13 cellular contexts compared by ENCODE assay signal in the genomic region with DNA sequence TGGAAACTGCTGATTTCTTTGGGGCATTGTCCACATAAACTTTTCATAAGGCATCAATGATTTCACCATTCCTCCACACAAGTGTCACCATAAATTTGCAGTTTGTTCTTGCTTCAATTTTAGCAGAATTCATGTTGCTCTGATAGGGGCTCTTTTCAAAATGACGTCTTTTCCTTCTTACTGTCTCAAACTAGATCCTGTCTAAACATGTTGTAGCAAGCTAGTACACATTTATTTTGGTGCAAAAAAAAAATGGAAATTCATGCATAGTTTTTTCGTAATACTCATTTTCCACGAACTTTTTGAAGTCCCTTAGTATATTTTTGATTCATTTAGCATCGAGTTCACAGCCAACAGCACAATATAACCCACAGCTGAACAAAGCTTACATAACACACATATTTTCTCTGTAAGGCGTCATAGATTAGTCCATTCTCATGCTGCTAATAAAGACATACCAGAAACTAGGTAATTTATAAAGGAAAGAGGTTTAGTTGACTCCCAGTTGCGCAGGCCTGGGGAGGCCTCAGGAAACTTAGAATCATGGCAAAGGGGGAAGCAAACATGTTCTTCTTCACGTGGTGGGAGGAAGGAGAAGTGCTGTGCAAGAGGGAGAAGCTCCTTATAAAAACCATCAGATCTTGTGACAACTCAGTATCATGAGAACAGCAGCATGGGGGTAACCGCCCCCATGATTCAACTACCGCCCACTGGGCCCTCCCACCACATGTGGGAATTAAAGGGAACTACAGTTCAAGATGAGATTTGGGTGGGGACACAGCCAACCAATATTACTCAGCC.
A peak's percentile ranks its signal among the peaks of the same experiment; 100 is the strongest.
DNase-seq lines count a peak whose midpoint lies in the region; ATAC-seq and TF ChIP-seq lines count a peak whose summit lies in the region.
"Had no signal": no experiment of that assay in that cellular context is flagged by ENCODE, and none has a peak within 500 bp of the region (broad histone marks: within the 10 kb centered on the region; RNA-seq: fewer than 3 reads in every experiment).

No MANE protein-coding gene starts in this region.

- H3K27ac ChIP-seq in ascending aorta (peak overlapping the region; percentile 80 to 83), temporal lobe (ENCODE audit: low read depth, low read length) (peak overlapping the region; percentile 65)

- no peaks in the 10 kb centered on the region for H3K36me3 ChIP-seq in ascending aorta

- H3K4me1 ChIP-seq in ascending aorta, result peaks cover 3 to 15% of the 10 kb centered on the region in 2 donors

- H3K36me3 Mint-ChIP-seq in activated CD8-positive, alpha-beta memory T cell treated with anti-CD3 and anti-CD28 coated beads, Interleukin-2, amount 10 ng/mL, durations not matched to agents 7 days and 5 days, result peaks cover 16% of the 10 kb centered on the region
- peaks cover 26% of the 10 kb centered on the region for H3K36me3 Mint-ChIP-seq in memory B cell

- no peaks in the 10 kb centered on the region for H3K27me3 Mint-ChIP-seq in activated CD8-positive, alpha-beta memory T cell treated with anti-CD3 and anti-CD28 coated beads, Interleukin-2, amount 10 ng/mL, durations not matched to agents 7 days and 5 days
- no peaks in the 10 kb centered on the region for H3K27me3 Mint-ChIP-seq in memory B cell
- H3K27me3 Mint-ChIP-seq: IgD-negative memory B cell; naive thymus-derived CD4-positive, alpha-beta T cell had no signal

- no peaks in the 10 kb centered on the region for H3K9me3 ChIP-seq in ascending aorta

- no peak overlapping the region for H3K4me3 Mint-ChIP-seq in activated CD8-positive, alpha-beta memory T cell treated with anti-CD3 and anti-CD28 coated beads, Interleukin-2, amount 10 ng/mL, durations not matched to agents 7 days and 5 days
- H3K4me3 Mint-ChIP-seq in memory B cell, result no peak overlapping the region
- H3K4me3 Mint-ChIP-seq: IgD-negative memory B cell had no signal

- H3K27me3 ChIP-seq in ascending aorta, result no peaks in the 10 kb centered on the region

- DNase-seq in activated CD8-positive, alpha-beta memory T cell treated with anti-CD3 and anti-CD28 coated beads, Interleukin-2, amount 10 ng/mL, durations not matched to agents 7 days and 5 days, result no peak
- DNase-seq in activated CD8-positive, alpha-beta memory T cell treated with anti-CD3 and anti-CD28 coated beads, Interleukin-2, amount 50 U/mL, for 4 hours, result no peak
- DNase-seq in ascending aorta (ENCODE audit: low spot score in 2 of 2) (no peak), memory B cell (ENCODE audit: low spot score in 2 of 2) (no peak), cerebellum (ENCODE audit: low spot score) (no peak), SK-N-DZ (ENCODE audit: low spot score) (no peak)
- DNase-seq: amniotic stem cell; naive thymus-derived CD4-positive, alpha-beta T cell; NCI-H1694; T1000 had no signal

- no peak overlapping the region for H3K4me3 ChIP-seq in ascending aorta

- H3K27ac Mint-ChIP-seq in activated CD8-positive, alpha-beta memory T cell treated with anti-CD3 and anti-CD28 coated beads, Interleukin-2, amount 10 ng/mL, durations not matched to agents 7 days and 5 days, result peak overlapping the region; percentile 65
- peak overlapping the region; percentile 87 for H3K27ac Mint-ChIP-seq in memory B cell

- no peak for ATAC-seq in activated CD8-positive, alpha-beta memory T cell treated with anti-CD3 and anti-CD28 coated beads, Interleukin-2, amount 10 ng/mL, durations not matched to agents 7 days and 5 days
- no peak for ATAC-seq in memory B cell (ENCODE audit: low read depth)
- no peak for ATAC-seq in HG02840 (IDR thresholded peaks at IDR 0.05; ENCODE audit: low FRiP score, unreplicated experiment)
- ATAC-seq: naive thymus-derived CD4-positive, alpha-beta T cell had no signal

- no peaks in the 10 kb centered on the region for H3K9me3 Mint-ChIP-seq in activated CD8-positive, alpha-beta memory T cell treated with anti-CD3 and anti-CD28 coated beads, Interleukin-2, amount 10 ng/mL, durations not matched to agents 7 days and 5 days (ENCODE audit: low read depth)
- H3K9me3 Mint-ChIP-seq in memory B cell, result no peaks in the 10 kb centered on the region
- H3K9me3 Mint-ChIP-seq: IgD-negative memory B cell had no signal

- TF ChIP-seq CTCF in ascending aorta (IDR thresholded peaks at IDR 0.05), result no peak

- intact Hi-C loops in ascending aorta (cut with DNase I), result no loop called here

- peaks cover 26% of the 10 kb centered on the region for H3K4me1 Mint-ChIP-seq in activated CD8-positive, alpha-beta memory T cell treated with anti-CD3 and anti-CD28 coated beads, Interleukin-2, amount 10 ng/mL, durations not matched to agents 7 days and 5 days
- H3K4me1 Mint-ChIP-seq in memory B cell, result peaks cover 22% of the 10 kb centered on the region

- CTCF ChIA-PET in activated CD8-positive, alpha-beta memory T cell treated with anti-CD3 and anti-CD28 coated beads, Interleukin-2, amount 10 ng/mL, durations not matched to agents 7 days and 5 days (lab: Charles Lee), result interaction anchor here (4.0 kb wide), 1 partner anchor 11 kb away, joined by 16 read pairs; no protein-coding TSS in a partner anchor
